12 cellular contexts compared by ENCODE assay signal in the genomic region with DNA sequence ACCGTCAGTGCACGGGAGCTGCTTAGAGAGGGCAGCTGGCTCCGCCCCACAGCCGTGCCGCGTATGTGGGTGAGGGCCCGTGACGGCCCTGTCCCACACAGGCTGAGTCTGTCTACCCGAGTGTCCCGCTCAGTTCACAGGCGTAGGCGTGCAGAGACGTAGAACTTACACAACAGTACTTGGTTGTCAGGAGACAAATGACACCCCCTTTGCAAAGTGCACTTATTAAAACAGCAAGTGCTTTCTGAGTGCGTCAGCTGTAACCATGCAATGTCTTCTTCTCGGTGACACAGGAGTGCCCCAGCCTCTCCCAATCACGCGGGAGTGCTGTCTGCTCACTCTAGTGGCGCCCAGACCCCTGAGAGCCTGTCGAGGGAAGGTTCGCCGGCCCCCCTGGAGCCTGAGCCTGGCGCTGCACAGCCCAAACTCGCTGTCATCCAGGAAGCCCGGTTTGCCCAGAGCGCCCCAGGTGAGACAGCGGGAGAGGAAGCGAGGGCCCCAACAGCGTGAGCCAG.
DNase-seq lines count a peak whose midpoint lies in the region; ATAC-seq and TF ChIP-seq lines count a peak whose summit lies in the region.
"Had no signal": no experiment of that assay in that cellular context is flagged by ENCODE, and none has a peak within 500 bp of the region (broad histone marks: within the 10 kb centered on the region; RNA-seq: fewer than 3 reads in every experiment).

No MANE protein-coding gene starts in this region.

- H3K27ac ChIP-seq in PC-9 = no peak overlapping the region

- H3K36me3 Mint-ChIP-seq in T-cell = peaks cover 18% of the 10 kb centered on the region

- H3K4me1 Mint-ChIP-seq in T-cell = peaks cover 0 to 18% (median 7%) of the 10 kb centered on the region in 3 donors

- H3K4me1 ChIP-seq in PC-9 (replicated peaks; ENCODE audit: insufficient read depth) = no peaks in the 10 kb centered on the region

- H3K9me3 ChIP-seq in PC-9 (ENCODE audit: insufficient read depth, low read depth) = no peaks in the 10 kb centered on the region

- peak overlapping the region; percentile 34 to 63 (median 53) for H3K4me3 Mint-ChIP-seq in T-cell
- H3K4me3 Mint-ChIP-seq: activated CD4-positive, alpha-beta T cell treated with anti-CD3 and anti-CD28 coated beads, Interleukin-2, amount 10 ng/mL, durations not matched to agents 7 days and 5 days; naive B cell had no signal

- intact Hi-C loops in PC-9 (cut with micrococcal nuclease; ENCODE audit: unreplicated experiment) = no loop called here

- H4K20me1 ChIP-seq in PC-9 (ENCODE audit: insufficient read depth) = no peaks in the 10 kb centered on the region

- CTCF ChIA-PET in T-cell (lab: Charles Lee) (no interaction called here), PC-9 (lab: Charles Lee) (interaction anchor here (0.6 kb wide), 1 partner anchor 508 kb away, joined by 4 read pairs; no protein-coding TSS in a partner anchor)

- no peak overlapping the region for H2AFZ ChIP-seq in PC-9

- 0 out of 2 replicates have a peak, but pooled peaks cover 3% of the 10 kb centered on the region for H3F3A ChIP-seq in PC-9 (ENCODE audit: insufficient read depth, low read depth)

- H3K27me3 Mint-ChIP-seq in T-cell = no peaks in the 10 kb centered on the region
- H3K27me3 Mint-ChIP-seq: activated CD4-positive, alpha-beta T cell treated with anti-CD3 and anti-CD28 coated beads, Interleukin-2, amount 10 ng/mL, durations not matched to agents 7 days and 5 days; naive B cell had no signal

- H3K27ac Mint-ChIP-seq in T-cell = peak overlapping the region; percentile 63 to 87

- no TSS peak for BruUV-seq in PC-9 (replicated peaks; lab: Mats Ljungman, UMichigan)

- no peak for DNase-seq in activated CD4-positive, CD25-positive, alpha-beta regulatory T cell treated with anti-CD3 and anti-CD28 coated beads, Interleukin-2, amount 50 U/mL, for 72 hours
- peak in 23 of 34 experiments; percentile 9 to 62 (median 27) for DNase-seq in T-cell
- DNase-seq in central memory CD4-positive, alpha-beta T cell = peak; percentile 13
- peak; percentile 34 for DNase-seq in occipital lobe (lab: John Stamatoyannopoulos, UW)
- DNase-seq in PC-9 = no peak
- DNase-seq: activated CD4-positive, alpha-beta T cell treated with anti-CD3 and anti-CD28 coated beads, Interleukin-2, amount 10 ng/mL, durations not matched to agents 7 days and 5 days; effector CD4-positive, alpha-beta T cell; naive B cell had no signal

- H3K4me3 ChIP-seq in PC-9 = no peak overlapping the region
- H3K4me3 ChIP-seq: skin epidermis had no signal

- H3K36me3 ChIP-seq in PC-9 (ENCODE audit: low read depth) = no peaks in the 10 kb centered on the region

- H3K9me3 Mint-ChIP-seq in T-cell = no peaks in the 10 kb centered on the region
- H3K9me3 Mint-ChIP-seq: activated CD4-positive, alpha-beta T cell treated with anti-CD3 and anti-CD28 coated beads, Interleukin-2, amount 10 ng/mL, durations not matched to agents 7 days and 5 days; naive B cell had no signal

- POLR2A ChIA-PET in T-cell (lab: Charles Lee) = no interaction called here
- POLR2A ChIA-PET in PC-9 (lab: Charles Lee; ENCODE audit: unreplicated experiment) = no interaction called here

- no peaks in the 10 kb centered on the region for H3K79me2 ChIP-seq in PC-9 (ENCODE audit: low read depth)

- TF ChIP-seq CTCF in PC-9 (conservative IDR thresholded peaks at IDR 0.05) = no peak

- no peaks in the 10 kb centered on the region for H3K9me2 ChIP-seq in PC-9 (ENCODE audit: insufficient read depth)

- H3K4me2 ChIP-seq in PC-9 = no peak overlapping the region

- no peaks in the 10 kb centered on the region for H3K27me3 ChIP-seq in PC-9 (ENCODE audit: insufficient read depth, low read depth)

- peak; percentile 56 to 87 for ATAC-seq in activated CD4-positive, CD25-positive, alpha-beta regulatory T cell treated with anti-CD3 and anti-CD28 coated beads, Interleukin-2, amount 50 U/mL, for 24 hours
- peak; percentile 20 to 89 (median 56) for ATAC-seq in T-cell (replicated peaks in 1 of 4)
- ATAC-seq in GM21447 (IDR thresholded peaks at IDR 0.05; ENCODE audit: unreplicated experiment) = no peak
- no peak for ATAC-seq in SK-N-SH treated with all-trans-retinoic acid at 6 μM for 48 hours

TF ChIP-seq in SK-N-SH treated with all-trans-retinoic acid at 6 μM for 48 hours, 23 proteins besides CTCF, POLR2A, EP300 and RAD21:
- TF ChIP-seq SNAI2 (CRISPR knock-in tag; IDR thresholded peaks at IDR 0.05) = no peak
- no peak for TF ChIP-seq CREB5 (CRISPR knock-in tag; IDR thresholded peaks at IDR 0.05; ENCODE audit: low read depth)
- no peak for TF ChIP-seq ZC3H10 (CRISPR knock-in tag; IDR thresholded peaks at IDR 0.05)
- TF ChIP-seq CSRNP3 (CRISPR knock-in tag; IDR thresholded peaks at IDR 0.05) = no peak
- no peak for TF ChIP-seq CSDC2 (CRISPR knock-in tag; IDR thresholded peaks at IDR 0.05)
- TF ChIP-seq ZFP30 (CRISPR knock-in tag; IDR thresholded peaks at IDR 0.05) = no peak
- TF ChIP-seq BACH2 (CRISPR knock-in tag; IDR thresholded peaks at IDR 0.05; ENCODE audit: borderline replicate concordance) = no peak
- no peak for TF ChIP-seq ARNTL (CRISPR knock-in tag; IDR thresholded peaks at IDR 0.05; ENCODE audit: borderline replicate concordance, low read depth)
- TF ChIP-seq TSHZ2 (CRISPR knock-in tag; IDR thresholded peaks at IDR 0.05) = no peak
- TF ChIP-seq PATZ1 (CRISPR knock-in tag; IDR thresholded peaks at IDR 0.05; ENCODE audit: borderline replicate concordance) = no peak
- TF ChIP-seq TOX (CRISPR knock-in tag; IDR thresholded peaks at IDR 0.05; ENCODE audit: borderline replicate concordance) = no peak

Comparison
In these comparisons a context has a peak if more than half of its experiments do, and no peak if none do; other contexts are left out.
1. ATAC-seq: peak in activated CD4-positive, CD25-positive, alpha-beta regulatory T cell treated with anti-CD3 and anti-CD28 coated beads, Interleukin-2, amount 50 U/mL, for 24 hours (2 of 2) and T-cell (4 of 4); none in GM21447 (single experiment) and SK-N-SH treated with all-trans-retinoic acid at 6 μM for 48 hours (single experiment).
2. DNase-seq: peak in T-cell (23 of 34), central memory CD4-positive, alpha-beta T cell (single experiment) and occipital lobe (single experiment); none in activated CD4-positive, CD25-positive, alpha-beta regulatory T cell treated with anti-CD3 and anti-CD28 coated beads, Interleukin-2, amount 50 U/mL, for 72 hours (single experiment) and PC-9 (0 of 2).